10 cellular contexts compared by ENCODE assay signal in genomic region chr10:69866688-69867461, GRCh38.
A peak's percentile ranks its signal among the peaks of the same experiment; 100 is the strongest.
DNase-seq lines count a peak whose midpoint lies in the region; ATAC-seq and TF ChIP-seq lines count a peak whose summit lies in the region.
"Had no signal": no experiment of that assay in that cellular context is flagged by ENCODE, and none has a peak within 500 bp of the region (broad histone marks: within the 10 kb centered on the region; RNA-seq: fewer than 3 reads in every experiment).

No MANE protein-coding gene starts in this region.

- H3K4me2 ChIP-seq in PC-3 (ENCODE audit: low read length), result no peak overlapping the region

- POLR2A ChIA-PET in AG04450 (lab: Yijun Ruan, JAX) (no interaction called here), PC-3 (lab: Charles Lee; ENCODE audit: unreplicated experiment) (no interaction called here)

- H3K4me3 ChIP-seq in AG04450 (ENCODE audit: low read depth, low read length), result 0 out of 2 replicates have a peak overlapping the region, but pooled peaks have one; percentile 17
- no peak overlapping the region for H3K4me3 ChIP-seq in PC-3 (ENCODE audit: low read length)
- H3K4me3 ChIP-seq in fibroblast of mammary gland (ENCODE audit: control insufficient read depth, low read depth, low read length), result no peak overlapping the region
- H3K4me3 ChIP-seq: SK-N-MC had no signal

- no peaks in the 10 kb centered on the region for H3K36me3 Mint-ChIP-seq in neural crest cell (ENCODE audit: low read depth)
- H3K36me3 Mint-ChIP-seq: CD4-positive, CD25-positive, alpha-beta regulatory T cell had no signal

- H3K9me2 ChIP-seq in PC-3 (replicated peaks; ENCODE audit: low read length), result no peaks in the 10 kb centered on the region

- H3K27ac Mint-ChIP-seq in neural crest cell (ENCODE audit: unreplicated experiment), result peak overlapping the region; percentile 20
- H3K27ac Mint-ChIP-seq: CD4-positive, CD25-positive, alpha-beta regulatory T cell had no signal

- no TSS peak for BruUV-seq in PC-3 (replicated peaks; lab: Mats Ljungman, UMichigan)

- ATAC-seq in PC-3 (no peak), GM18498 (IDR thresholded peaks at IDR 0.05; ENCODE audit: unreplicated experiment) (no peak), GM18502 (IDR thresholded peaks at IDR 0.05; ENCODE audit: poor library complexity, unreplicated experiment) (no peak)

- TF ChIP-seq CTCF in AG04450 (IDR thresholded peaks at IDR 0.05; ENCODE audit: low read depth, low read length), result peak; percentile 24; the same call in 1 of the 2 replicates
- no peak for TF ChIP-seq CTCF in PC-3 (conservative IDR thresholded peaks at IDR 0.05; ENCODE audit: low read depth, low read length)
- TF ChIP-seq CTCF in fibroblast of mammary gland (conservative IDR thresholded peaks at IDR 0.05; ENCODE audit: control insufficient read depth, insufficient read depth, low read depth, low read length), result peak; percentile 9
- no peak for TF ChIP-seq CTCF in neural crest cell (conservative IDR thresholded peaks at IDR 0.05)
- TF ChIP-seq CTCF in GM20000 (IDR thresholded peaks at IDR 0.05; ENCODE audit: extremely low read depth, missing control alignments), result no peak

- H3K4me1 Mint-ChIP-seq in neural crest cell, result peaks cover 57% of the 10 kb centered on the region
- H3K4me1 Mint-ChIP-seq: CD4-positive, CD25-positive, alpha-beta regulatory T cell had no signal

- peak overlapping the region; percentile 84; the same call in 1 of the 2 replicates for H3K9ac ChIP-seq in PC-3 (ENCODE audit: low read length)

- H3K27ac ChIP-seq in AG04450 (ENCODE audit: low read depth, low read length), result peak overlapping the region; percentile 73
- H3K27ac ChIP-seq in PC-3 (ENCODE audit: low read length), result peak overlapping the region; percentile 95
- H3K27ac ChIP-seq: SK-N-MC had no signal

- H3K4me3 Mint-ChIP-seq in neural crest cell, result peak overlapping the region; percentile 50
- H3K4me3 Mint-ChIP-seq: CD4-positive, CD25-positive, alpha-beta regulatory T cell had no signal

- no peak overlapping the region for H2AFZ ChIP-seq in PC-3 (ENCODE audit: low read length)

- H3F3A ChIP-seq in PC-3 (ENCODE audit: low read length, unreplicated experiment), result peaks cover 28% of the 10 kb centered on the region

- H3K9me3 Mint-ChIP-seq in neural crest cell, result no peaks in the 10 kb centered on the region
- H3K9me3 Mint-ChIP-seq: CD4-positive, CD25-positive, alpha-beta regulatory T cell had no signal

- H3K27me3 ChIP-seq in AG04450 (ENCODE audit: control insufficient read depth, insufficient read depth, low read length) (no peaks in the 10 kb centered on the region), PC-3 (ENCODE audit: low read length) (no peaks in the 10 kb centered on the region)

- CTCF ChIA-PET in AG04450 (lab: Charles Lee), result interaction anchor here (1.7 kb wide), 1 partner anchor 67 kb away, joined by 6 read pairs; no protein-coding TSS in a partner anchor
- CTCF ChIA-PET in PC-3 (lab: Charles Lee), result no interaction called here

- H4K20me1 ChIP-seq in PC-3 (ENCODE audit: low read length), result no peaks in the 10 kb centered on the region

- H3K27me3 Mint-ChIP-seq in neural crest cell (ENCODE audit: low read depth), result no peaks in the 10 kb centered on the region
- H3K27me3 Mint-ChIP-seq: CD4-positive, CD25-positive, alpha-beta regulatory T cell had no signal

- H3K4me1 ChIP-seq in PC-3 (ENCODE audit: insufficient read depth, low read length), result peaks cover 88% of the 10 kb centered on the region

- no peaks in the 10 kb centered on the region for H3K9me3 ChIP-seq in AG04450 (ENCODE audit: control insufficient read depth, insufficient read depth, low read length)
- no peaks in the 10 kb centered on the region for H3K9me3 ChIP-seq in PC-3 (ENCODE audit: low read length)

- intact Hi-C loops in PC-3 (cut with micrococcal nuclease), result no loop called here

- peak; percentile 38 for DNase-seq in AG04450 (ENCODE audit: low read depth, low spot score)
- DNase-seq in PC-3, result no peak
- peak; percentile 80 for DNase-seq in fibroblast of mammary gland (ENCODE audit: low read depth)
- DNase-seq in neural crest cell (ENCODE audit: low read depth, low spot score), result peak; percentile 53
- DNase-seq in activated effector memory CD4-positive, alpha-beta T cell treated with anti-CD3 and anti-CD28 coated beads, Interleukin-2, amount 50 U/mL, for 16 hours, result no peak
- DNase-seq in GM20000 (ENCODE audit: low spot score), result no peak
- DNase-seq: CD4-positive, CD25-positive, alpha-beta regulatory T cell had no signal

- peaks cover 63% of the 10 kb centered on the region for H3K79me2 ChIP-seq in PC-3 (ENCODE audit: low read length)

- H3K36me3 ChIP-seq in PC-3 (ENCODE audit: low read depth, low read length), result peaks cover 14% of the 10 kb centered on the region

Comparison
In these comparisons a context has a peak if more than half of its experiments do, and no peak if none do; other contexts are left out.
1. DNase-seq: peak in AG04450 (single experiment), fibroblast of mammary gland (single experiment) and neural crest cell (single experiment); none in PC-3 (single experiment), activated effector memory CD4-positive, alpha-beta T cell treated with anti-CD3 and anti-CD28 coated beads, Interleukin-2, amount 50 U/mL, for 16 hours (single experiment) and GM20000 (single experiment).
2. CTCF ChIP-seq: peak in AG04450 (single experiment) and fibroblast of mammary gland (single experiment); none in PC-3 (single experiment), neural crest cell (single experiment) and GM20000 (single experiment).